ENCODE assay signal across 14 cellular contexts in genomic region chr10:18583575-18584270, GRCh38.
DNase-seq lines count a peak whose midpoint lies in the region; ATAC-seq and TF ChIP-seq lines count a peak whose summit lies in the region.
"Had no signal": no experiment of that assay in that cellular context is flagged by ENCODE, and none has a peak within 500 bp of the region (broad histone marks: within the 10 kb centered on the region; RNA-seq: fewer than 3 reads in every experiment).

No MANE protein-coding gene starts in this region.

- 70 to 94% (median 85%) methylated on average over 5 of the region's 5 CpGs for WGBS in heart left ventricle, 4 donors

- TF ChIP-seq CTCF in cardiac muscle cell (IDR thresholded peaks at IDR 0.05; ENCODE audit: low read depth, low read length) = peak; percentile 36
- peak in 6 of 12 donors; percentile 3 to 20 (median 10) for TF ChIP-seq CTCF in heart left ventricle (IDR thresholded peaks at IDR 0.05)
- TF ChIP-seq CTCF in MM.1S (IDR thresholded peaks at IDR 0.05; ENCODE audit: low read length) = peak; percentile 25
- TF ChIP-seq CTCF in brain microvascular endothelial cell (IDR thresholded peaks at IDR 0.05; ENCODE audit: low read depth, low read length, missing control alignments) = peak; percentile 10
- TF ChIP-seq CTCF in thoracic aorta (IDR thresholded peaks at IDR 0.05) = peak; percentile 29

- no peaks in the 10 kb centered on the region for H3K36me3 ChIP-seq in cardiac muscle cell
- peaks cover 0 to 55% (median 26%) of the 10 kb centered on the region in 9 donors for H3K36me3 ChIP-seq in heart left ventricle
- no peaks in the 10 kb centered on the region for H3K36me3 ChIP-seq in MM.1S (replicated peaks; ENCODE audit: insufficient read depth, low read length)
- no peaks in the 10 kb centered on the region for H3K36me3 ChIP-seq in brain microvascular endothelial cell (replicated peaks)
- no peaks in the 10 kb centered on the region for H3K36me3 ChIP-seq in thoracic aorta

- no peaks in the 10 kb centered on the region for H3K9me3 ChIP-seq in cardiac muscle cell (ENCODE audit: low read depth)
- no peaks in the 10 kb centered on the region for H3K9me3 ChIP-seq in heart left ventricle
- no peaks in the 10 kb centered on the region for H3K9me3 ChIP-seq in MM.1S (replicated peaks; ENCODE audit: insufficient read depth, low read length)
- no peaks in the 10 kb centered on the region for H3K9me3 ChIP-seq in thoracic aorta
- H3K9me3 ChIP-seq: esophagus muscularis mucosa had no signal

- H3K9ac ChIP-seq in MM.1S (ENCODE audit: low read length) = no peak overlapping the region

- TF ChIP-seq POLR2A in heart left ventricle (IDR thresholded peaks at IDR 0.05) = no peak

- H2AFZ ChIP-seq in MM.1S (ENCODE audit: low read length) = no peak overlapping the region

- intact Hi-C loops in heart left ventricle (cut with DNase I) = no loop called here

- H3K27ac Mint-ChIP-seq in stimulated activated naive CD8-positive, alpha-beta T cell treated with anti-CD3 and anti-CD28 coated beads, Interleukin-15, amount 100 ng/mL, for 72 hours = no peak overlapping the region

- H3K4me1 Mint-ChIP-seq in stimulated activated naive CD8-positive, alpha-beta T cell treated with anti-CD3 and anti-CD28 coated beads, Interleukin-15, amount 100 ng/mL, for 72 hours = peaks cover 24% of the 10 kb centered on the region

- H3K9me2 ChIP-seq in MM.1S (replicated peaks; ENCODE audit: insufficient read depth, low read length) = no peaks in the 10 kb centered on the region

- no peak overlapping the region for H3K4me2 ChIP-seq in MM.1S (ENCODE audit: low read depth, low read length)

- peaks cover 23% of the 10 kb centered on the region for H3K4me1 ChIP-seq in cardiac muscle cell (ENCODE audit: low read depth)
- H3K4me1 ChIP-seq in heart left ventricle = peaks cover 0 to 6% (median 0%) of the 10 kb centered on the region in 12 donors
- H3K4me1 ChIP-seq in MM.1S (ENCODE audit: low read length) = peaks cover 10% of the 10 kb centered on the region
- H3K4me1 ChIP-seq in thoracic aorta (ENCODE audit: control insufficient read depth in 1 of 2, low read depth in 2 of 2) = peaks cover 0 to 11% of the 10 kb centered on the region in 2 donors
- H3K4me1 ChIP-seq: esophagus muscularis mucosa had no signal

- H3K4me3 Mint-ChIP-seq in stimulated activated naive CD8-positive, alpha-beta T cell treated with anti-CD3 and anti-CD28 coated beads, Interleukin-15, amount 100 ng/mL, for 72 hours = no peak overlapping the region
- H3K4me3 Mint-ChIP-seq: activated CD4-positive, alpha-beta memory T cell treated with anti-CD3 and anti-CD28 coated beads, Interleukin-2, amount 10 ng/mL, durations not matched to agents 7 days and 5 days had no signal

- peaks cover 3 to 10% of the 10 kb centered on the region in 2 donors for H3K9me3 Mint-ChIP-seq in stimulated activated naive CD8-positive, alpha-beta T cell treated with anti-CD3 and anti-CD28 coated beads, Interleukin-15, amount 100 ng/mL, for 72 hours

- ATAC-seq in heart left ventricle (no peak), thoracic aorta (ENCODE audit: insufficient number of reproducible peaks, low FRiP score, low read depth) (no peak), HG03432 (IDR thresholded peaks at IDR 0.05; ENCODE audit: unreplicated experiment) (no peak), GM19452 (IDR thresholded peaks at IDR 0.05; ENCODE audit: unreplicated experiment) (no peak)
- no peak for ATAC-seq in stimulated activated naive CD8-positive, alpha-beta T cell treated with anti-CD3 and anti-CD28 coated beads, Interleukin-15, amount 100 ng/mL, for 72 hours
- ATAC-seq: left ventricle myocardium superior, sciatic nerve had no signal

- no peak overlapping the region for H3K4me3 ChIP-seq in cardiac muscle cell
- H3K4me3 ChIP-seq in heart left ventricle = no peak overlapping the region
- H3K4me3 ChIP-seq in MM.1S (ENCODE audit: low read length) = no peak overlapping the region
- H3K4me3 ChIP-seq in brain microvascular endothelial cell (ENCODE audit: low read depth, low read length) = no peak overlapping the region
- no peak overlapping the region for H3K4me3 ChIP-seq in thoracic aorta
- H3K4me3 ChIP-seq: esophagus muscularis mucosa had no signal

- no peaks in the 10 kb centered on the region for H4K20me1 ChIP-seq in MM.1S (ENCODE audit: insufficient read depth, low read length)

- DNase-seq in cardiac muscle cell (ENCODE audit: low read depth in 1 of 2, low spot score in 1 of 2) (peak in 1 of 2 donors; percentile 30), heart left ventricle (no peak), MM.1S (no peak), brain microvascular endothelial cell (no peak), thoracic aorta (ENCODE audit: low spot score) (no peak)
- DNase-seq in stimulated activated naive CD8-positive, alpha-beta T cell treated with anti-CD3 and anti-CD28 coated beads, Interleukin-15, amount 100 ng/mL, for 72 hours = no peak
- DNase-seq: anterior cingulate cortex; left ventricle myocardium superior; stimulated activated CD8-positive, alpha-beta memory T cell treated with anti-CD3 and anti-CD28 coated beads, Interleukin-4, amount 100 ng/mL, for 48 hours had no signal

- in situ Hi-C loops in brain microvascular endothelial cell (cut with HindIII; ENCODE audit: low pct_ligation_motif_present, low sequenced_read_pairs) = no loop called here

- no peak overlapping the region for H3K27ac ChIP-seq in cardiac muscle cell
- H3K27ac ChIP-seq in heart left ventricle = no peak overlapping the region
- H3K27ac ChIP-seq in MM.1S (ENCODE audit: low read length) = no peak overlapping the region
- H3K27ac ChIP-seq in brain microvascular endothelial cell = no peak overlapping the region
- H3K27ac ChIP-seq in thoracic aorta = no peak overlapping the region
- H3K27ac ChIP-seq: esophagus muscularis mucosa had no signal

- H3F3A ChIP-seq in MM.1S (ENCODE audit: insufficient read depth, low read length) = peaks cover under 1% of the 10 kb centered on the region

- H3K27me3 ChIP-seq in cardiac muscle cell (no peaks in the 10 kb centered on the region), heart left ventricle (no peaks in the 10 kb centered on the region), MM.1S (replicated peaks; ENCODE audit: insufficient read depth, low read length) (no peaks in the 10 kb centered on the region), brain microvascular endothelial cell (replicated peaks) (no peaks in the 10 kb centered on the region), thoracic aorta (replicated peaks; ENCODE audit: insufficient read depth) (no peaks in the 10 kb centered on the region)
- H3K27me3 ChIP-seq: esophagus muscularis mucosa had no signal

- no peaks in the 10 kb centered on the region for H3K27me3 Mint-ChIP-seq in stimulated activated naive CD8-positive, alpha-beta T cell treated with anti-CD3 and anti-CD28 coated beads, Interleukin-15, amount 100 ng/mL, for 72 hours
- H3K27me3 Mint-ChIP-seq: activated CD4-positive, alpha-beta memory T cell treated with anti-CD3 and anti-CD28 coated beads, Interleukin-2, amount 10 ng/mL, durations not matched to agents 7 days and 5 days had no signal

- H3K79me2 ChIP-seq in MM.1S (ENCODE audit: low read length) = no peaks in the 10 kb centered on the region
